In the genomic region with DNA sequence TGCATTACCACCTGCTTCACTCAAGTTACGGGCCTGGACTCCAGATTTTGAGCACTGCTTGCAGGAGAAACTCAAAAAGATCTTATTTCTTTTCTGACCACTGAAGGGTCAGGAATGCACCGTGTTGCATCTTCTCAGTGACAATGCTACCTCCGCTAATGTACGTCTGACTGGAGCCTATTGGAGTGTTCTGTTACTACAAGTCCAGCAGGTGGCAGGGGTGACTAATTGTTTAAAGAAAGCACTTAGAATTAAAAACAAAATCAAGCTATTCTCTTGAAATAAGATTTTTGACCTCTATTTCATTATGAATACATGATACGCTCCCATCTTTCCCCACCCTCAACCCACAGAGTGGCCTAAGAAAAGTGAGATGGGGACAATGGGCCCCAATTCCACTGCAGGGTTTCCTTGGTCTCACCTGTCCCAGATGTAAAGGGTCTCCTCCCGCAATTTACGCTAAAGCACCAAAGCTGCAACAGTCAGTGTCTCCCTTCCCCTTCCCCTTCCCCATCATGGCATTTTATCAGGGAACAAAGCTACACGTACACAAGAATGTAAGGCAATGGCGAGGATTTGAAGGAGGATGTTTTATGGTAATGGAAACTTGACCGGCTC, we compare ENCODE assay signal across 8 cellular contexts. TPM values are rescaled to one million over a fixed set of nuclear protein-coding genes. Genes with fewer than 3 reads are reported as not detected.
A peak's percentile ranks its signal among the peaks of the same experiment; 100 is the strongest.
DNase-seq lines count a peak whose midpoint lies in the region; ATAC-seq and TF ChIP-seq lines count a peak whose summit lies in the region.

No MANE protein-coding gene starts in this region.

- H3K36me3 Mint-ChIP-seq in HFFc6 (ENCODE audit: low read depth) = no peaks in the 10 kb centered on the region
- H3K36me3 Mint-ChIP-seq in T-helper 17 cell (ENCODE audit: low read depth) = no peaks in the 10 kb centered on the region

- H3K27ac Mint-ChIP-seq in HFFc6 (no peak overlapping the region), T-helper 17 cell (no peak overlapping the region)

- H3K9me3 ChIP-seq in breast epithelium = no peaks in the 10 kb centered on the region
- no peaks in the 10 kb centered on the region for H3K9me3 ChIP-seq in lower lobe of right lung
- H3K9me3 ChIP-seq in T-helper 17 cell (ENCODE audit: control insufficient read depth, low read length, poor library complexity, severe bottlenecking) = no peaks in the 10 kb centered on the region

- H3K27me3 Mint-ChIP-seq in HFFc6 (ENCODE audit: insufficient read depth) = peaks cover 3% of the 10 kb centered on the region; the same call in 1 of the 2 replicates
- H3K27me3 Mint-ChIP-seq in T-helper 17 cell = no peaks in the 10 kb centered on the region

- H3K9me3 Mint-ChIP-seq in HFFc6 = no peaks in the 10 kb centered on the region

- peak; percentile 79 for TF ChIP-seq CTCF in HFFc6 (IDR thresholded peaks at IDR 0.05)
- peak in 2 of 3 donors; percentile 66 to 70 for TF ChIP-seq CTCF in breast epithelium (IDR thresholded peaks at IDR 0.05)
- peak; percentile 29 for TF ChIP-seq CTCF in lower lobe of right lung (IDR thresholded peaks at IDR 0.05)

- no peak overlapping the region for H3K27ac ChIP-seq in breast epithelium
- H3K27ac ChIP-seq in lower lobe of right lung = no peak overlapping the region

- H3K4me1 ChIP-seq in breast epithelium (no peaks in the 10 kb centered on the region), lower lobe of right lung (no peaks in the 10 kb centered on the region)

- intact Hi-C loops in breast epithelium (cut with DNase I; ENCODE audit: low total_unique reads) (no loop called here), lower lobe of right lung (cut with DNase I) (no loop called here)

- peak; percentile 64 for DNase-seq in D341Med (ENCODE audit: low spot score)
- DNase-seq in HFFc6 = peak; percentile 53
- peak; percentile 43 for DNase-seq in NCI-H524 treated with DMSO at 0.1 percent for 48 hours (lab: John Stamatoyannopoulos, UW)
- DNase-seq in breast epithelium (ENCODE audit: low spot score in 2 of 2) = no peak
- DNase-seq in lower lobe of right lung = no peak
- no peak for DNase-seq in T-helper 17 cell
- DNase-seq in activated CD4-positive, alpha-beta T cell treated with anti-CD3 and anti-CD28 coated beads for 4 hours = no peak
- no peak for DNase-seq in GOT3 (lab: John Stamatoyannopoulos, UW)

- H3K4me1 Mint-ChIP-seq in HFFc6 (ENCODE audit: low read depth) (no peaks in the 10 kb centered on the region), T-helper 17 cell (peaks cover 15% of the 10 kb centered on the region)

- TF ChIP-seq POLR2A in breast epithelium (IDR thresholded peaks at IDR 0.05) = no peak

- H3K36me3 ChIP-seq in breast epithelium (no peaks in the 10 kb centered on the region), lower lobe of right lung (no peaks in the 10 kb centered on the region)

- H3K4me3 ChIP-seq in breast epithelium = no peak overlapping the region
- H3K4me3 ChIP-seq in lower lobe of right lung = no peak overlapping the region

- ATAC-seq in lower lobe of right lung = no peak
- no peak for ATAC-seq in T-helper 17 cell

- H3K27me3 ChIP-seq in breast epithelium (no peaks in the 10 kb centered on the region), lower lobe of right lung (ENCODE audit: low read depth) (peaks cover 9% of the 10 kb centered on the region)

- no peak overlapping the region for H3K4me3 Mint-ChIP-seq in HFFc6
- H3K4me3 Mint-ChIP-seq in T-helper 17 cell = no peak overlapping the region

RNA-seq across cellular contexts. Expression of a gene that starts 2.2 kb away (rescaled TPM):
- not detected for total RNA-seq in HFFc6 (2021; fragmentation: NEBNext Ultra II Directional; extraction: Animal tissue kit (Norgen Biotek cat#: 25700))
- total RNA-seq in breast epithelium = not detected
- total RNA-seq in lower lobe of right lung = not detected
- not detected for total RNA-seq in T-helper 17 cell

RNA-seq across cellular contexts. Expression of a gene that starts 26.5 kb away (rescaled TPM):
- total RNA-seq in HFFc6 (2021; fragmentation: NEBNext Ultra II Directional; extraction: Animal tissue kit (Norgen Biotek cat#: 25700)) = 1 to 10 TPM; 7.9 to 9.2 (median 8.5) TPM
- total RNA-seq in breast epithelium (10 to 100 TPM; 14.6 to 28.0 (median 16.1) TPM), lower lobe of right lung (9.8 TPM), T-helper 17 cell (10 to 100 TPM; 16.3 to 21.7 TPM)

Comparison
In these comparisons a context has a peak if more than half of its experiments do, and no peak if none do; other contexts are left out.
1. DNase-seq: peak in D341Med (single experiment), HFFc6 (single experiment) and NCI-H524 treated with DMSO at 0.1 percent for 48 hours (single experiment); none in breast epithelium (0 of 2), lower lobe of right lung (single experiment), T-helper 17 cell (0 of 3), activated CD4-positive, alpha-beta T cell treated with anti-CD3 and anti-CD28 coated beads for 4 hours (0 of 2) and GOT3 (single experiment).
2. CTCF ChIP-seq: peak in every context shown above with its lines; median percentile 79 in HFFc6; 68 in breast epithelium; 29 in lower lobe of right lung.